Comparison of ENCODE assay signal across 32 cellular contexts in genomic region chr6:63734923-63735322, GRCh38.
"Had no signal": no experiment of that assay in that cellular context is flagged by ENCODE, and none has a peak within 500 bp of the region (broad histone marks: within the 10 kb centered on the region; RNA-seq: fewer than 3 reads in every experiment).

No MANE protein-coding gene starts in this region.

- H3K27ac ChIP-seq: adrenal gland, body of pancreas, Peyer's patch, VCaP had no signal

- H3K4me3 ChIP-seq: adrenal gland, body of pancreas, Peyer's patch had no signal

- H3K9me3 ChIP-seq: adrenal gland, body of pancreas, Peyer's patch had no signal

- ATAC-seq: activated naive CD4-positive, alpha-beta T cell treated with anti-CD3 and anti-CD28 coated beads, Interleukin-2, amount 50 U/mL, for 72 hours; activated T-cell treated with anti-CD3 and anti-CD28 coated beads, Interleukin-2, amount 50 U/mL, for 4 hours; body of pancreas had no signal

- H3K27ac Mint-ChIP-seq: activated B cell treated with CpG ODN at 0.5 μM for 24 hours; activated CD4-positive, alpha-beta memory T cell treated with anti-CD3 and anti-CD28 coated beads for 36 hours; activated naive CD4-positive, alpha-beta T cell treated with anti-CD3 and anti-CD28 coated beads for 36 hours; activated naive CD4-positive, alpha-beta T cell treated with anti-CD3 and anti-CD28 coated beads, Interleukin-2, amount 50 U/mL, for 72 hours; activated T-helper 1 cell treated with anti-CD3 and anti-CD28 coated beads, Interleukin-12 subunit alpha, Interleukin-12 subunit beta, Interleukin-2, Interleukin-4 antibody, amounts not matched to agents 30 ng/mL and 10 ng/mL and 1 ng/mL, durations not matched to agents 14 hours and 24 hours and 36 hours had no signal

- DNase-seq: activated B cell treated with CpG ODN at 0.5 μM for 24 hours; activated CD4-positive, alpha-beta memory T cell treated with anti-CD3 and anti-CD28 coated beads for 36 hours; activated CD4-positive, alpha-beta T cell treated with anti-CD3 and anti-CD28 coated beads for 4 hours; activated CD4-positive, alpha-beta T cell treated with anti-CD3 and anti-CD28 coated beads, Interleukin-2, amount 50 U/mL, for 1 hour; activated CD4-positive, CD25-positive, alpha-beta regulatory T cell treated with anti-CD3 and anti-CD28 coated beads, Interleukin-2, amount 50 U/mL, for 72 hours; activated CD8-positive, alpha-beta memory T cell treated with anti-CD3 and anti-CD28 coated beads, Interleukin-2, amount 50 U/mL, for 4 hours; activated gamma-delta T cell treated with Interleukin-2 at 50 U/mL for 16 hours; activated naive CD4-positive, alpha-beta T cell treated with anti-CD3 and anti-CD28 coated beads for 36 hours; activated T-cell treated with anti-CD3 and anti-CD28 coated beads for 4 hours; activated T-cell treated with anti-CD3 and anti-CD28 coated beads, Interleukin-2, amount 50 U/mL, for 4 hours; adrenal gland; body of pancreas; central memory CD4-positive, alpha-beta T cell; Karpas-422; NCI-H1105; NCI-H1417 treated with DMSO at 0.1 percent for 48 hours; NCI-H187 treated with DMSO at 0.1 percent for 48 hours; NCI-H2081; NCI-H2171 treated with DMSO at 0.1 percent for 48 hours; NCI-H2227 treated with DMSO at 0.1 percent for 48 hours; NCI-H524 treated with DMSO at 0.1 percent for 48 hours; Peyer's patch; Right ventricle myocardium superior; RPMI8226; SW 1271; T-helper 1 cell; T-helper 2 cell; T-helper 9 cell had no signal

- H3K27me3 Mint-ChIP-seq: activated B cell treated with CpG ODN at 0.5 μM for 24 hours; activated CD4-positive, alpha-beta memory T cell treated with anti-CD3 and anti-CD28 coated beads for 36 hours had no signal

- H3K4me1 Mint-ChIP-seq: activated B cell treated with CpG ODN at 0.5 μM for 24 hours had no signal

- H3K4me3 Mint-ChIP-seq: activated B cell treated with CpG ODN at 0.5 μM for 24 hours; activated CD4-positive, alpha-beta memory T cell treated with anti-CD3 and anti-CD28 coated beads for 36 hours; activated naive CD4-positive, alpha-beta T cell treated with anti-CD3 and anti-CD28 coated beads for 36 hours; activated T-cell treated with anti-CD3 and anti-CD28 coated beads, Interleukin-2, amount 50 U/mL, for 4 hours; activated T-helper 1 cell treated with anti-CD3 and anti-CD28 coated beads, Interleukin-12 subunit alpha, Interleukin-12 subunit beta, Interleukin-2, Interleukin-4 antibody, amounts not matched to agents 30 ng/mL and 10 ng/mL and 1 ng/mL, durations not matched to agents 14 hours and 24 hours and 36 hours had no signal

- H3K27me3 ChIP-seq: adrenal gland, body of pancreas, Peyer's patch had no signal

- H3K36me3 ChIP-seq: adrenal gland, Peyer's patch had no signal

- H3K36me3 Mint-ChIP-seq: activated naive CD4-positive, alpha-beta T cell treated with anti-CD3 and anti-CD28 coated beads, Interleukin-2, amount 50 U/mL, for 72 hours had no signal

- FAIRE-seq: astrocyte had no signal

- H3K4me1 ChIP-seq: adrenal gland, body of pancreas, Peyer's patch had no signal
